Comparison of ENCODE assay signal across 9 cellular contexts in the genomic region with DNA sequence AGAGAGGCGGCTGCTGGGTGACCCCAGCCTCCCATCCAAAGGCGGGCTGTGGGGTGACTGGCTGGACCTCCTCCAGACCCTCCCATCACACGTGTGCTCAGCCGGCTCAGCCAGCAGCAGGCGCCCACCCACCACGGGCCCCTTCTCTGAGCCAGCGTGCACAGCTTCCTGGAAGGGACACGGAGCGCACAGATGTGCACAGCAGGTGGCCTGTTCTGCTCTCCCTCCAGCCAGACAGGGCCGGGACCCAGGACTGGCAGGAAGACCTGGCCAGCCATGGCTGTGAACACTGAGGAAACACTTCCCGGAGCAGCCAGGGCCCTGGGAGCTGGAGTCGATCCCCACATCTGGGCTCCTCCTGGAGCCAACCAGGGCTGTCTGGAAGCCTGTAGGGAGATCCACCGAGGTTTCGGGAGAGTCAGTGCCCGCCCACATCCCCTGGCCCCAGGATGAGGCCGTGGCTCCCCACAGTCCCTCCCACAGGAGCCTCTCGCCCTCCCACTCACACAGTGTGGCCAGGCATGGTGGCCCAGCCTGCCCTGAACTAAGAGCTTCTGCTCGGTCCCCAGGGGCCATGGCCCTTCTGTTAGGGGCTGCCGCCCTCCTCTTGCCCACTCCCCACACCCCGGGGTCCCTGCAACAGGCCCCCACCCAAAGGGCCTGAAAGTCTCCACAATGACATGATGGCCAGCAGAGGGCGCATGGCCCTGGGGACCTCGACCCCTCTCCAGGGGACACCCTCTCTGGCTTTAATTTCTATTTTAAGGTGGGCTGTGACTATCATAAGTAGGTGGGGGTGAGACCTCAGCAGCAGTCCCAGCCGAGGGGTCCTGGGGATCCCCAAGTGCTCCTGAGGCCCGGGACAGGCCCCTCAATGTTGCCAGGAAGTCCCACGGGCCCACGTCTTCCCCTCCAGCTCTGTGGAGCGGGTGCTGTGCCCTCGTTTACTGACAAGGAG.
DNase-seq lines count a peak whose midpoint lies in the region; ATAC-seq and TF ChIP-seq lines count a peak whose summit lies in the region.
"Had no signal": no experiment of that assay in that cellular context is flagged by ENCODE, and none has a peak within 500 bp of the region (broad histone marks: within the 10 kb centered on the region; RNA-seq: fewer than 3 reads in every experiment).

No MANE protein-coding gene starts in this region.

- no peak for ATAC-seq in activated CD8-positive, alpha-beta T cell treated with anti-CD3 and anti-CD28 coated beads for 36 hours
- no peak for ATAC-seq in activated CD8-positive, alpha-beta T cell treated with anti-CD3 and anti-CD28 coated beads, Interleukin-2, amount 10 ng/mL, durations not matched to agents 7 days and 5 days
- peak; percentile 37; the same call in 1 of the 3 replicates for ATAC-seq in SK-N-SH treated with all-trans-retinoic acid at 6 μM for 48 hours

- H3K36me3 Mint-ChIP-seq in activated CD8-positive, alpha-beta T cell treated with anti-CD3 and anti-CD28 coated beads for 36 hours (ENCODE audit: low read depth): no peaks in the 10 kb centered on the region
- no peaks in the 10 kb centered on the region for H3K36me3 Mint-ChIP-seq in activated CD8-positive, alpha-beta T cell treated with anti-CD3 and anti-CD28 coated beads, Interleukin-2, amount 10 ng/mL, durations not matched to agents 7 days and 5 days (ENCODE audit: low read depth)
- H3K36me3 Mint-ChIP-seq: activated naive CD8-positive, alpha-beta T cell had no signal

- POLR2A ChIA-PET in activated CD8-positive, alpha-beta T cell treated with anti-CD3 and anti-CD28 coated beads for 36 hours (lab: Charles Lee): no interaction called here
- POLR2A ChIA-PET in activated CD8-positive, alpha-beta T cell treated with anti-CD3 and anti-CD28 coated beads, Interleukin-2, amount 10 ng/mL, durations not matched to agents 7 days and 5 days (lab: Charles Lee): no interaction called here

- H3K4me3 ChIP-seq in cardiac muscle cell (no peak overlapping the region), tibial artery (no peak overlapping the region)

- H3K4me3 Mint-ChIP-seq in activated CD8-positive, alpha-beta T cell treated with anti-CD3 and anti-CD28 coated beads for 36 hours: no peak overlapping the region
- H3K4me3 Mint-ChIP-seq in activated CD8-positive, alpha-beta T cell treated with anti-CD3 and anti-CD28 coated beads, Interleukin-2, amount 10 ng/mL, durations not matched to agents 7 days and 5 days: no peak overlapping the region
- H3K4me3 Mint-ChIP-seq: activated naive CD8-positive, alpha-beta T cell had no signal

- H3K27ac ChIP-seq in cardiac muscle cell: no peak overlapping the region
- no peak overlapping the region for H3K27ac ChIP-seq in tibial artery

- TF ChIP-seq CTCF in activated CD8-positive, alpha-beta T cell treated with anti-CD3 and anti-CD28 coated beads for 36 hours (IDR thresholded peaks at IDR 0.05): peak; percentile 61
- TF ChIP-seq CTCF in cardiac muscle cell (IDR thresholded peaks at IDR 0.05; ENCODE audit: low read depth, low read length): peak; percentile 66
- peak; percentile 44 to 60 for TF ChIP-seq CTCF in tibial artery (IDR thresholded peaks at IDR 0.05)

- H3K36me3 ChIP-seq in cardiac muscle cell (no peaks in the 10 kb centered on the region), tibial artery (no peaks in the 10 kb centered on the region)

- H3K4me1 Mint-ChIP-seq in activated CD8-positive, alpha-beta T cell treated with anti-CD3 and anti-CD28 coated beads for 36 hours (ENCODE audit: low read depth): no peaks in the 10 kb centered on the region
- no peaks in the 10 kb centered on the region for H3K4me1 Mint-ChIP-seq in activated CD8-positive, alpha-beta T cell treated with anti-CD3 and anti-CD28 coated beads, Interleukin-2, amount 10 ng/mL, durations not matched to agents 7 days and 5 days (ENCODE audit: low read depth)

- H3K27me3 ChIP-seq in cardiac muscle cell (no peaks in the 10 kb centered on the region), tibial artery (peaks cover 0 to 18% of the 10 kb centered on the region in 2 donors)

- peaks cover 17% of the 10 kb centered on the region for H3K27me3 Mint-ChIP-seq in activated CD8-positive, alpha-beta T cell treated with anti-CD3 and anti-CD28 coated beads for 36 hours
- no peaks in the 10 kb centered on the region for H3K27me3 Mint-ChIP-seq in activated CD8-positive, alpha-beta T cell treated with anti-CD3 and anti-CD28 coated beads, Interleukin-2, amount 10 ng/mL, durations not matched to agents 7 days and 5 days (ENCODE audit: low read depth)

- no peaks in the 10 kb centered on the region for H3K9me3 Mint-ChIP-seq in activated CD8-positive, alpha-beta T cell treated with anti-CD3 and anti-CD28 coated beads for 36 hours
- H3K9me3 Mint-ChIP-seq in activated CD8-positive, alpha-beta T cell treated with anti-CD3 and anti-CD28 coated beads, Interleukin-2, amount 10 ng/mL, durations not matched to agents 7 days and 5 days (ENCODE audit: insufficient read depth): no peaks in the 10 kb centered on the region

- DNase-seq in activated CD8-positive, alpha-beta T cell treated with anti-CD3 and anti-CD28 coated beads for 36 hours: peak; percentile 23
- no peak for DNase-seq in activated CD8-positive, alpha-beta T cell treated with anti-CD3 and anti-CD28 coated beads, Interleukin-2, amount 10 ng/mL, durations not matched to agents 7 days and 5 days
- DNase-seq in cardiac muscle cell (ENCODE audit: low read depth in 1 of 2, low spot score in 1 of 2): peak in 1 of 2 donors; percentile 53
- DNase-seq in tibial artery: no peak
- no peak for DNase-seq in COLO829 (ENCODE audit: low spot score)
- no peak for DNase-seq in SK-N-DZ (ENCODE audit: low spot score)
- no peak for DNase-seq in NCI-H187 treated with DMSO at 0.1 percent for 48 hours (lab: John Stamatoyannopoulos, UW)

- intact Hi-C loops in activated CD8-positive, alpha-beta T cell treated with anti-CD3 and anti-CD28 coated beads for 36 hours (cut with micrococcal nuclease): no loop called here
- intact Hi-C loops in tibial artery (cut with DNase I; ENCODE audit: low total_unique reads): loop anchor here (2.0 kb wide), 1 partner anchor 281 kb away; no protein-coding TSS in a partner anchor

- peaks cover 18% of the 10 kb centered on the region for H3K4me1 ChIP-seq in cardiac muscle cell (ENCODE audit: low read depth)
- H3K4me1 ChIP-seq in tibial artery: peaks cover 0 to 46% (median 22%) of the 10 kb centered on the region in 4 donors

- CTCF ChIA-PET in activated CD8-positive, alpha-beta T cell treated with anti-CD3 and anti-CD28 coated beads for 36 hours (lab: Charles Lee): interaction anchor here (0.8 to 1.8 kb wide), 7 partner anchors 8 to 287 kb away, joined by 3 to 8 read pairs (median 3); no protein-coding TSS in a partner anchor
- CTCF ChIA-PET in activated CD8-positive, alpha-beta T cell treated with anti-CD3 and anti-CD28 coated beads, Interleukin-2, amount 10 ng/mL, durations not matched to agents 7 days and 5 days (lab: Charles Lee): interaction anchor here (0.8 to 1.2 kb wide), 4 partner anchors 231 to 288 kb away, joined by 3 read pairs; no protein-coding TSS in a partner anchor

- H3K9me3 ChIP-seq in cardiac muscle cell (ENCODE audit: low read depth): no peaks in the 10 kb centered on the region
- no peaks in the 10 kb centered on the region for H3K9me3 ChIP-seq in tibial artery

- H3K27ac Mint-ChIP-seq in activated CD8-positive, alpha-beta T cell treated with anti-CD3 and anti-CD28 coated beads for 36 hours: no peak overlapping the region
- no peak overlapping the region for H3K27ac Mint-ChIP-seq in activated CD8-positive, alpha-beta T cell treated with anti-CD3 and anti-CD28 coated beads, Interleukin-2, amount 10 ng/mL, durations not matched to agents 7 days and 5 days
- H3K27ac Mint-ChIP-seq: activated naive CD8-positive, alpha-beta T cell had no signal

TF ChIP-seq in SK-N-SH treated with all-trans-retinoic acid at 6 μM for 48 hours, 23 proteins besides CTCF, POLR2A, EP300 and RAD21 (continues in another document):
- TF ChIP-seq, protein P1, sequence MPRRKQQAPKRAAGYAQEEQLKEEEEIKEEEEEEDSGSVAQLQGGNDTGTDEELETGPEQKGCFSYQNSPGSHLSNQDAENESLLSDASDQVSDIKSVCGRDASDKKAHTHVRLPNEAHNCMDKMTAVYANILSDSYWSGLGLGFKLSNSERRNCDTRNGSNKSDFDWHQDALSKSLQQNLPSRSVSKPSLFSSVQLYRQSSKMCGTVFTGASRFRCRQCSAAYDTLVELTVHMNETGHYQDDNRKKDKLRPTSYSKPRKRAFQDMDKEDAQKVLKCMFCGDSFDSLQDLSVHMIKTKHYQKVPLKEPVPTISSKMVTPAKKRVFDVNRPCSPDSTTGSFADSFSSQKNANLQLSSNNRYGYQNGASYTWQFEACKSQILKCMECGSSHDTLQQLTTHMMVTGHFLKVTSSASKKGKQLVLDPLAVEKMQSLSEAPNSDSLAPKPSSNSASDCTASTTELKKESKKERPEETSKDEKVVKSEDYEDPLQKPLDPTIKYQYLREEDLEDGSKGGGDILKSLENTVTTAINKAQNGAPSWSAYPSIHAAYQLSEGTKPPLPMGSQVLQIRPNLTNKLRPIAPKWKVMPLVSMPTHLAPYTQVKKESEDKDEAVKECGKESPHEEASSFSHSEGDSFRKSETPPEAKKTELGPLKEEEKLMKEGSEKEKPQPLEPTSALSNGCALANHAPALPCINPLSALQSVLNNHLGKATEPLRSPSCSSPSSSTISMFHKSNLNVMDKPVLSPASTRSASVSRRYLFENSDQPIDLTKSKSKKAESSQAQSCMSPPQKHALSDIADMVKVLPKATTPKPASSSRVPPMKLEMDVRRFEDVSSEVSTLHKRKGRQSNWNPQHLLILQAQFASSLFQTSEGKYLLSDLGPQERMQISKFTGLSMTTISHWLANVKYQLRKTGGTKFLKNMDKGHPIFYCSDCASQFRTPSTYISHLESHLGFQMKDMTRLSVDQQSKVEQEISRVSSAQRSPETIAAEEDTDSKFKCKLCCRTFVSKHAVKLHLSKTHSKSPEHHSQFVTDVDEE (CRISPR knock-in tag; IDR thresholded peaks at IDR 0.05): no peak
- TF ChIP-seq ISL1 (CRISPR knock-in tag; IDR thresholded peaks at IDR 0.05) (no peak), SNAI2 (CRISPR knock-in tag; IDR thresholded peaks at IDR 0.05) (no peak), ZNF70 (CRISPR knock-in tag; IDR thresholded peaks at IDR 0.05) (no peak)
- TF ChIP-seq, protein P2, sequence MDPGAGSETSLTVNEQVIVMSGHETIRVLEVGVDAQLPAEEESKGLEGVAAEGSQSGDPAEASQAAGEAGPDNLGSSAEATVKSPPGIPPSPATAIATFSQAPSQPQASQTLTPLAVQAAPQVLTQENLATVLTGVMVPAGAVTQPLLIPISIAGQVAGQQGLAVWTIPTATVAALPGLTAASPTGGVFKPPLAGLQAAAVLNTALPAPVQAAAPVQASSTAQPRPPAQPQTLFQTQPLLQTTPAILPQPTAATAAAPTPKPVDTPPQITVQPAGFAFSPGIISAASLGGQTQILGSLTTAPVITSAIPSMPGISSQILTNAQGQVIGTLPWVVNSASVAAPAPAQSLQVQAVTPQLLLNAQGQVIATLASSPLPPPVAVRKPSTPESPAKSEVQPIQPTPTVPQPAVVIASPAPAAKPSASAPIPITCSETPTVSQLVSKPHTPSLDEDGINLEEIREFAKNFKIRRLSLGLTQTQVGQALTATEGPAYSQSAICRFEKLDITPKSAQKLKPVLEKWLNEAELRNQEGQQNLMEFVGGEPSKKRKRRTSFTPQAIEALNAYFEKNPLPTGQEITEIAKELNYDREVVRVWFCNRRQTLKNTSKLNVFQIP (CRISPR knock-in tag; IDR thresholded peaks at IDR 0.05; ENCODE audit: borderline replicate concordance, low read depth): no peak
